ENCODE assay signal across 18 cellular contexts in the genomic region with DNA sequence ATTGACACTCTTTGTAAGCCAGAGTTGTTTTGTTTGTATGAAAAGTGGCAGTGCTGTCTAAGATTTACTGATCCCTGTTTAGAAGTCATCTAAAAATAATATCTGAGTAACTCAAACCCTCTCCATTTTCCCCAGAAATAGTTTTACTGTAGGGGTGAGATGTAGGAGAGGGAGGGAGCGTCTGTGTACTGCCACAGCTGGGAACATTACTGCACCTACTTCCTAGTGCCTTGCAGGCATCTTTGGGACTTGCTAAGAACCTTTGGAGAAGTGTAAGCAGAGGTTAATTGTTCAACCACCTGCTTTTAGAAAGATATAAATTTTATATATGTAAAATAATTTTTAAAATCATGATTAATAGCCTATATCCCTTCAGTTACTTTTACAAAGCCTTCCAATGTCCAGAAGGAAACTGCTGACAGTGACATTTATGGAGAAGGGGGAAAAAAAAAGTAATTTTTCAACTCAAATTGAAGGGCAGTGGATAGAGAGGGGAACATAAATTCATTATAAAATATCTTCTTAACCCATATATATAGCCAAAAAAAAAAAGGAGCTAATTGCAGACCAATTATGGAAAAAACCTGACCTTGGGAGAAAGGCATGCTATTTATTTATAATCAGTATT.
DNase-seq lines count a peak whose midpoint lies in the region; ATAC-seq and TF ChIP-seq lines count a peak whose summit lies in the region.
"Had no signal": no experiment of that assay in that cellular context is flagged by ENCODE, and none has a peak within 500 bp of the region (broad histone marks: within the 10 kb centered on the region; RNA-seq: fewer than 3 reads in every experiment).

No MANE protein-coding gene starts in this region.

- no peak overlapping the region for H3K4me3 ChIP-seq in HAP-1
- 0 out of 2 replicates have a peak overlapping the region, but pooled peaks have one; percentile 2 for H3K4me3 ChIP-seq in MM.1S (ENCODE audit: low read length)
- H3K4me3 ChIP-seq in osteoblast (ENCODE audit: insufficient read depth, low read length): no peak overlapping the region
- H3K4me3 ChIP-seq in MG63: no peak overlapping the region
- H3K4me3 ChIP-seq: BLaER1 treated with 17β-estradiol and CSF1 and Interleukin-3, amounts not matched to agents 10 nM and 100 nM; SJSA1 had no signal

- H3K9me3 ChIP-seq in HAP-1 (no peaks in the 10 kb centered on the region), MM.1S (replicated peaks; ENCODE audit: insufficient read depth, low read length) (no peaks in the 10 kb centered on the region), osteoblast (ENCODE audit: low read depth, low read length) (no peaks in the 10 kb centered on the region), MG63 (0 out of 2 replicates have a peak, but pooled peaks cover 3% of the 10 kb centered on the region)
- H3K9me3 ChIP-seq: BLaER1 treated with 17β-estradiol and CSF1 and Interleukin-3, amounts not matched to agents 10 nM and 100 nM; SJSA1 had no signal

- no peak for TF ChIP-seq CTCF in MM.1S (IDR thresholded peaks at IDR 0.05; ENCODE audit: low read length)
- TF ChIP-seq CTCF in chondrocyte (IDR thresholded peaks at IDR 0.05): no peak
- TF ChIP-seq CTCF in osteoblast (IDR thresholded peaks at IDR 0.05; ENCODE audit: extremely low read depth, low read depth, low read length): no peak

- ATAC-seq in activated CD4-positive, CD25-positive, alpha-beta regulatory T cell treated with anti-CD3 and anti-CD28 coated beads, Interleukin-2, amount 50 U/mL, for 24 hours: no peak
- no peak for ATAC-seq in HG02610 (IDR thresholded peaks at IDR 0.05; ENCODE audit: unreplicated experiment)
- ATAC-seq: T-cell had no signal

- 0 out of 2 replicates have a peak overlapping the region, but pooled peaks have one; percentile 2 for H2AFZ ChIP-seq in MM.1S (ENCODE audit: low read length)
- H2AFZ ChIP-seq in osteoblast (ENCODE audit: low read length): peak overlapping the region; percentile 20

- H3F3A ChIP-seq in MM.1S (ENCODE audit: insufficient read depth, low read length): no peaks in the 10 kb centered on the region

- peaks cover 20% of the 10 kb centered on the region for H3K4me1 ChIP-seq in HAP-1
- H3K4me1 ChIP-seq in MM.1S (ENCODE audit: low read length): peaks cover 5% of the 10 kb centered on the region; the same call in 1 of the 2 replicates
- peaks cover 4% of the 10 kb centered on the region for H3K4me1 ChIP-seq in osteoblast (ENCODE audit: insufficient read depth, low read length)

- H3K4me2 ChIP-seq in MM.1S (ENCODE audit: low read depth, low read length) (no peak overlapping the region), osteoblast (ENCODE audit: insufficient read depth, low read length) (no peak overlapping the region)
- H3K4me2 ChIP-seq: BLaER1 treated with 17β-estradiol and CSF1 and Interleukin-3, amounts not matched to agents 10 nM and 100 nM had no signal

- H3K79me2 ChIP-seq in MM.1S (ENCODE audit: low read length) (no peaks in the 10 kb centered on the region), osteoblast (ENCODE audit: insufficient read depth, low read length) (no peaks in the 10 kb centered on the region)

- H3K9me3 Mint-ChIP-seq in chondrocyte (ENCODE audit: low read depth): peaks cover 3% of the 10 kb centered on the region
- H3K9me3 Mint-ChIP-seq: T-cell had no signal

- H3K36me3 Mint-ChIP-seq in chondrocyte (ENCODE audit: low read depth): no peaks in the 10 kb centered on the region
- H3K36me3 Mint-ChIP-seq: T-cell had no signal

- H3K9me2 ChIP-seq in MM.1S (replicated peaks; ENCODE audit: insufficient read depth, low read length): no peaks in the 10 kb centered on the region

- in situ Hi-C loops in HAP-1 (cut with MboI; ENCODE audit: low sequenced_read_pairs): no loop called here

- peaks cover 26% of the 10 kb centered on the region for H3K4me1 Mint-ChIP-seq in chondrocyte (ENCODE audit: low read depth)
- H3K4me1 Mint-ChIP-seq: T-cell had no signal

- no peaks in the 10 kb centered on the region for H3K27me3 Mint-ChIP-seq in chondrocyte (ENCODE audit: low read depth)
- H3K27me3 Mint-ChIP-seq: T-cell had no signal

- H3K27ac Mint-ChIP-seq in chondrocyte (ENCODE audit: unreplicated experiment): peak overlapping the region; percentile 36
- H3K27ac Mint-ChIP-seq: T-cell had no signal

- H3K27me3 ChIP-seq in HAP-1 (ENCODE audit: low read depth) (no peaks in the 10 kb centered on the region), MM.1S (replicated peaks; ENCODE audit: insufficient read depth, low read length) (no peaks in the 10 kb centered on the region), osteoblast (ENCODE audit: insufficient read depth, low read length) (no peaks in the 10 kb centered on the region), MG63 (no peaks in the 10 kb centered on the region)
- H3K27me3 ChIP-seq: BLaER1 treated with 17β-estradiol and CSF1 and Interleukin-3, amounts not matched to agents 10 nM and 100 nM; SJSA1 had no signal

- no peaks in the 10 kb centered on the region for H4K20me1 ChIP-seq in MM.1S (ENCODE audit: insufficient read depth, low read length)
- H4K20me1 ChIP-seq in osteoblast (ENCODE audit: insufficient read depth, low read length): no peaks in the 10 kb centered on the region
- H4K20me1 ChIP-seq: BLaER1 treated with 17β-estradiol and CSF1 and Interleukin-3, amounts not matched to agents 10 nM and 100 nM had no signal

- H3K27ac ChIP-seq in MM.1S (ENCODE audit: low read length) (peak overlapping the region; percentile 5; the same call in 1 of the 2 replicates), osteoblast (ENCODE audit: low read depth, low read length) (no peak overlapping the region)
- H3K27ac ChIP-seq: BLaER1 treated with 17β-estradiol and CSF1 and Interleukin-3, amounts not matched to agents 10 nM and 100 nM; RWPE1; SJSA1 had no signal

- no peaks in the 10 kb centered on the region for H3K36me3 ChIP-seq in HAP-1 (replicated peaks)
- no peaks in the 10 kb centered on the region for H3K36me3 ChIP-seq in MM.1S (replicated peaks; ENCODE audit: insufficient read depth, low read length)
- no peaks in the 10 kb centered on the region for H3K36me3 ChIP-seq in osteoblast (ENCODE audit: insufficient read depth, low read length)
- H3K36me3 ChIP-seq in MG63: no peaks in the 10 kb centered on the region
- H3K36me3 ChIP-seq: BLaER1 treated with 17β-estradiol and CSF1 and Interleukin-3, amounts not matched to agents 10 nM and 100 nM; SJSA1 had no signal

- H3K9ac ChIP-seq in MM.1S (ENCODE audit: low read length): no peak overlapping the region
- H3K9ac ChIP-seq: BLaER1 treated with 17β-estradiol and CSF1 and Interleukin-3, amounts not matched to agents 10 nM and 100 nM had no signal

- DNase-seq in HAP-1 (ENCODE audit: low spot score in 2 of 2): peak; percentile 21 to 25
- no peak for DNase-seq in MM.1S
- DNase-seq in chondrocyte (ENCODE audit: low spot score): no peak
- DNase-seq in osteoblast (ENCODE audit: insufficient read length, low spot score, missing footprints): no peak
- DNase-seq in MG63: no peak
- DNase-seq: DMS153, EL, GOT3, KG1, NCI-H1092 treated with DMSO at 0.1 percent for 48 hours, NCI-H1694, NCI-H510A, T-cell had no signal

- H3K4me3 Mint-ChIP-seq in chondrocyte (ENCODE audit: unreplicated experiment): no peak overlapping the region
- H3K4me3 Mint-ChIP-seq: T-cell had no signal

Comparison
In these comparisons a context has a peak if more than half of its experiments do, and no peak if none do; other contexts are left out.
1. DNase-seq: peak in HAP-1 (2 of 2); none in MM.1S (single experiment), chondrocyte (single experiment), osteoblast (single experiment) and MG63 (single experiment).